In the genomic region with DNA sequence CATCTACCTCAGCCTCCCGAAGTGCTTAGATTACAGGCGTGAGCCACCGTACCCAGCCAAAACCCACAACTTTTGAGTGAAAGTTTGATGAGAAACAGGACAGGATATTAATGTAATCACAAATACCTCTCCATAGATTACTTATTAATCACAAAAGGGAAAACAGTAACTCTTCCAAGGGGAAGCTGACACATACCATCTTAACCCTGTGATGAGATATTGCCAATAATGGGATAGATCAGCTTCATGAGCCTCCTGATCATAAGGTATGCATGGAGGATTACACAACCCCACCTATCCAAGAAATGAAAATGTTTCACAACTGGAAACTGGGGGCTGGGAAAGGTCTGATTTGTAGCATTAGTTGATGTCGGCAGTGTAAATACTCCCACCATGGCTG, we compare ENCODE assay signal across 25 cellular contexts.
DNase-seq lines count a peak whose midpoint lies in the region; ATAC-seq, FAIRE-seq and TF ChIP-seq lines count a peak whose summit lies in the region.
"Had no signal": no experiment of that assay in that cellular context is flagged by ENCODE, and none has a peak within 500 bp of the region (broad histone marks: within the 10 kb centered on the region; RNA-seq: fewer than 3 reads in every experiment).

No MANE protein-coding gene starts in this region.

- peaks cover 19% of the 10 kb centered on the region for H3K36me3 Mint-ChIP-seq in Caco-2 (ENCODE audit: insufficient read depth, unreplicated experiment)
- H3K36me3 Mint-ChIP-seq: CD8-positive, alpha-beta T cell had no signal

- H3K27ac ChIP-seq in keratinocyte (ENCODE audit: control insufficient read depth, insufficient read depth, low read length) = no peak overlapping the region
- H3K27ac ChIP-seq in HepG2 (ENCODE audit: extremely low read length, insufficient read depth, low read length) = no peak overlapping the region
- H3K27ac ChIP-seq in small intestine (ENCODE audit: low read depth in 1 of 2, low read length in 1 of 2) = no peak overlapping the region
- H3K27ac ChIP-seq: 22Rv1; A549; BLaER1 treated with 17β-estradiol and CSF1 and Interleukin-3, amounts not matched to agents 10 nM and 100 nM; C4-2B had no signal

- H3K27ac Mint-ChIP-seq in Caco-2 (ENCODE audit: unreplicated experiment) = peak overlapping the region; percentile 12
- H3K27ac Mint-ChIP-seq: B cell; CD4-positive, alpha-beta T cell; CD8-positive, alpha-beta T cell had no signal

- H3K36me3 ChIP-seq in Caco-2 (ENCODE audit: control insufficient read depth, insufficient read depth, low read length) = no peaks in the 10 kb centered on the region
- peaks cover 0 to 4% of the 10 kb centered on the region in 2 experiments for H3K36me3 ChIP-seq in keratinocyte (ENCODE audit: control insufficient read depth in 2 of 2, extremely low read depth in 1 of 2, insufficient read depth in 2 of 2, low read length in 2 of 2)
- H3K36me3 ChIP-seq in HepG2 (replicated peaks in 1 of 2; ENCODE audit: control insufficient read depth in 1 of 2, insufficient read depth in 2 of 2, low read length in 2 of 2) = no peaks in the 10 kb centered on the region
- H3K36me3 ChIP-seq in small intestine (ENCODE audit: control insufficient read depth in 2 of 2, insufficient read depth in 2 of 2, low read length in 2 of 2) = no peaks in the 10 kb centered on the region

- no peak overlapping the region for H3K4me3 ChIP-seq in Caco-2 (ENCODE audit: low read depth, low read length)
- H3K4me3 ChIP-seq in keratinocyte (ENCODE audit: control insufficient read depth in 2 of 3, extremely low read depth in 1 of 3, insufficient read depth in 2 of 3, low read depth in 1 of 3, low read length in 3 of 3) = no peak overlapping the region
- no peak overlapping the region for H3K4me3 ChIP-seq in HepG2 (replicated peaks in 1 of 3; ENCODE audit: insufficient read depth in 1 of 3, low read depth in 2 of 3, low read length in 3 of 3)
- no peak overlapping the region for H3K4me3 ChIP-seq in small intestine (ENCODE audit: low read depth in 1 of 2, low read length in 2 of 2)
- H3K4me3 ChIP-seq: A549; BLaER1 treated with 17β-estradiol and CSF1 and Interleukin-3, amounts not matched to agents 10 nM and 100 nM; GM12878 had no signal

- H3K4me1 ChIP-seq in Caco-2 (peaks cover 66% of the 10 kb centered on the region), keratinocyte (ENCODE audit: control insufficient read depth, extremely low read depth, insufficient read depth, low read length) (no peaks in the 10 kb centered on the region), HepG2 (ENCODE audit: insufficient read depth, low read length) (peaks cover 19% of the 10 kb centered on the region), small intestine (ENCODE audit: control insufficient read depth in 2 of 2, insufficient read depth in 1 of 2, low read depth in 1 of 2, low read length in 1 of 2) (no peaks in the 10 kb centered on the region)
- H3K4me1 ChIP-seq: A549; BLaER1 treated with 17β-estradiol and CSF1 and Interleukin-3, amounts not matched to agents 10 nM and 100 nM had no signal

- H4K20me1 ChIP-seq in keratinocyte (ENCODE audit: control insufficient read depth, extremely low read depth, insufficient read depth, low read length) = no peaks in the 10 kb centered on the region
- no peaks in the 10 kb centered on the region for H4K20me1 ChIP-seq in HepG2 (ENCODE audit: insufficient read depth, low read length)

- no peaks in the 10 kb centered on the region for H3K9me1 ChIP-seq in keratinocyte (ENCODE audit: control insufficient read depth, extremely low read depth, insufficient read depth, low read length)

- H3K27me3 ChIP-seq in Caco-2 (replicated peaks; ENCODE audit: control insufficient read depth, insufficient read depth, low read length) (no peaks in the 10 kb centered on the region), keratinocyte (ENCODE audit: control insufficient read depth, extremely low read depth, insufficient read depth, low read length) (no peaks in the 10 kb centered on the region), HepG2 (ENCODE audit: control insufficient read depth in 1 of 2, insufficient read depth in 2 of 2, low read length in 2 of 2) (peaks cover 0 to under 1% of the 10 kb centered on the region in 2 experiments; a peak in 2 of 5 replicates), small intestine (ENCODE audit: control insufficient read depth in 2 of 2, insufficient read depth in 2 of 2, low read length in 2 of 2) (no peaks in the 10 kb centered on the region)
- H3K27me3 ChIP-seq: BLaER1 treated with 17β-estradiol and CSF1 and Interleukin-3, amounts not matched to agents 10 nM and 100 nM had no signal

- H3K79me2 ChIP-seq in keratinocyte (ENCODE audit: control insufficient read depth, insufficient read depth, low read length) (no peaks in the 10 kb centered on the region), HepG2 (ENCODE audit: insufficient read depth, low read length) (no peaks in the 10 kb centered on the region)

- no peak for DNase-seq in Caco-2
- DNase-seq in keratinocyte (ENCODE audit: low read depth, low spot score) = no peak
- DNase-seq in HepG2 (ENCODE audit: low spot score) = no peak
- peak; percentile 51 for DNase-seq in renal cortical epithelial cell (ENCODE audit: low read depth)
- no peak for DNase-seq in NCI-H82 (lab: John Stamatoyannopoulos, UW)
- no peak for DNase-seq in KG1 (lab: John Stamatoyannopoulos, UW)
- no peak for DNase-seq in small intestine
- DNase-seq: AML-193; CD4-positive, alpha-beta T cell; CD8-positive, alpha-beta T cell; DMS 273 treated with DMSO at 0.1 percent for 48 hours; DMS153; DMS53; DMS79; DND-41; EL; GDM1 had no signal

- POLR2A ChIA-PET in Caco-2 (lab: Charles Lee) (no interaction called here), HepG2 (lab: Yijun Ruan, JAX) (no interaction called here)

- no peak for TF ChIP-seq CTCF in Caco-2 (IDR thresholded peaks at IDR 0.05; ENCODE audit: insufficient read depth in 1 of 2, low read depth in 1 of 2, low read length in 1 of 2, severe bottlenecking in 1 of 2, unreplicated experiment in 1 of 2)
- no peak for TF ChIP-seq CTCF in keratinocyte (optimal IDR thresholded peaks at IDR 0.05 in 1 of 3, IDR thresholded peaks at IDR 0.05 in 1 of 3, conservative IDR thresholded peaks at IDR 0.05 in 1 of 3; ENCODE audit: extremely low read depth in 1 of 3, insufficient read depth in 2 of 3, low read length in 3 of 3)
- TF ChIP-seq CTCF in HepG2 (CRISPR knock-in tag; IDR thresholded peaks at IDR 0.05) = no peak

- BruUV-seq in Caco-2 (replicated peaks; lab: Mats Ljungman, UMichigan) (no TSS peak), HepG2 (replicated peaks; lab: Mats Ljungman, UMichigan) (no TSS peak)

- dilution Hi-C loops in keratinocyte (cut with MboI; ENCODE audit: extremely low pct_ligation_motif_present, low sequenced_read_pairs) = no loop called here

- intact Hi-C loops in Caco-2 (cut with micrococcal nuclease; ENCODE audit: unreplicated experiment) = no loop called here
- intact Hi-C loops in HepG2 (cut with micrococcal nuclease; ENCODE audit: unreplicated experiment) = no loop called here

- TF ChIP-seq POLR2A in HepG2 (IDR thresholded peaks at IDR 0.05; ENCODE audit: insufficient read depth in 1 of 2, low read depth in 2 of 2, low read length in 2 of 2) = no peak

- H3K9me3 ChIP-seq in Caco-2 (no peaks in the 10 kb centered on the region), keratinocyte (ENCODE audit: control insufficient read depth, low read depth, low read length) (no peaks in the 10 kb centered on the region), HepG2 (ENCODE audit: low read length) (no peaks in the 10 kb centered on the region), small intestine (ENCODE audit: control insufficient read depth, low read depth) (no peaks in the 10 kb centered on the region)
- H3K9me3 ChIP-seq: A549; BLaER1 treated with 17β-estradiol and CSF1 and Interleukin-3, amounts not matched to agents 10 nM and 100 nM had no signal

- H3K4me1 Mint-ChIP-seq in Caco-2 (ENCODE audit: low read depth, unreplicated experiment) = peaks cover 55% of the 10 kb centered on the region
- H3K4me1 Mint-ChIP-seq: B cell had no signal

- TF ChIP-seq RAD21 in HepG2 (CRISPR knock-in tag; IDR thresholded peaks at IDR 0.05) = no peak

- no peaks in the 10 kb centered on the region for H3K27me3 Mint-ChIP-seq in Caco-2 (ENCODE audit: insufficient read depth, unreplicated experiment)
- H3K27me3 Mint-ChIP-seq: B cell; CD4-positive, alpha-beta T cell had no signal

- H3K9ac ChIP-seq in keratinocyte (ENCODE audit: control insufficient read depth, extremely low read depth, insufficient read depth, low read length) = no peak overlapping the region
- no peak overlapping the region for H3K9ac ChIP-seq in HepG2 (ENCODE audit: insufficient read depth, low read depth, low read length)
- H3K9ac ChIP-seq: BLaER1 treated with 17β-estradiol and CSF1 and Interleukin-3, amounts not matched to agents 10 nM and 100 nM had no signal

- no peaks in the 10 kb centered on the region for H3K9me3 Mint-ChIP-seq in Caco-2 (ENCODE audit: unreplicated experiment)
- H3K9me3 Mint-ChIP-seq: CD4-positive, alpha-beta T cell; CD8-positive, alpha-beta T cell had no signal

- no peak for TF ChIP-seq EP300 in HepG2 (IDR thresholded peaks at IDR 0.05; ENCODE audit: low read depth in 2 of 2, low read length in 2 of 2)
- no peak for TF ChIP-seq EP300 in HepG2 (CRISPR knock-in tag; IDR thresholded peaks at IDR 0.05; ENCODE audit: borderline replicate concordance)

- no peak overlapping the region for H3K4me2 ChIP-seq in keratinocyte (ENCODE audit: control insufficient read depth, extremely low read depth, insufficient read depth, low read depth, low read length)
- no peak overlapping the region for H3K4me2 ChIP-seq in HepG2 (ENCODE audit: low read depth, low read length)
- H3K4me2 ChIP-seq: A549; BLaER1 treated with 17β-estradiol and CSF1 and Interleukin-3, amounts not matched to agents 10 nM and 100 nM had no signal

- FAIRE-seq in keratinocyte (lab: Jason Lieb, UNC) (peak; percentile 55), HepG2 (lab: Jason Lieb, UNC) (no peak), small intestine (lab: Jason Lieb, UNC) (no peak)
- FAIRE-seq: A549, GM12878, GM12892, GM18507 had no signal

- no peak overlapping the region for H3K4me3 Mint-ChIP-seq in Caco-2 (ENCODE audit: unreplicated experiment)
- H3K4me3 Mint-ChIP-seq: B cell; CD4-positive, alpha-beta T cell; CD8-positive, alpha-beta T cell had no signal

- in situ Hi-C loops in HepG2 (cut with HindIII; ENCODE audit: extremely low pct_ligation_motif_present, low pct_unique_long_range_greater_than_20kb) = no loop called here

- CTCF ChIA-PET in Caco-2 (lab: Charles Lee) (no interaction called here), HepG2 (lab: Yijun Ruan, JAX; ENCODE audit: low intra/inter-chr PET ratio, low total read pairs) (no interaction called here)

- ATAC-seq in HepG2 = no peak
- ATAC-seq: A549; CD8-positive, alpha-beta T cell; GM12878 had no signal

- H2AFZ ChIP-seq in keratinocyte (ENCODE audit: control insufficient read depth, low read length) (no peak overlapping the region), HepG2 (ENCODE audit: low read length) (no peak overlapping the region)

- WGBS in HepG2 (ENCODE audit: low lambda C conversion rate) = 29% methylated on average over 4 of the region's 4 CpGs
- WGBS in small intestine, 3 donors = 80 to 94% (median 92%) methylated on average over 4 of the region's 4 CpGs

TF ChIP-seq in HepG2, 621 proteins besides CTCF, POLR2A, EP300 and RAD21 (continues in another document):
- TF ChIP-seq CEBPB (IDR thresholded peaks at IDR 0.05; ENCODE audit: borderline replicate concordance, low read depth, low read length) = 0 out of 2 replicates have a peak, but pooled peaks have one; percentile 2
